In the genomic region with DNA sequence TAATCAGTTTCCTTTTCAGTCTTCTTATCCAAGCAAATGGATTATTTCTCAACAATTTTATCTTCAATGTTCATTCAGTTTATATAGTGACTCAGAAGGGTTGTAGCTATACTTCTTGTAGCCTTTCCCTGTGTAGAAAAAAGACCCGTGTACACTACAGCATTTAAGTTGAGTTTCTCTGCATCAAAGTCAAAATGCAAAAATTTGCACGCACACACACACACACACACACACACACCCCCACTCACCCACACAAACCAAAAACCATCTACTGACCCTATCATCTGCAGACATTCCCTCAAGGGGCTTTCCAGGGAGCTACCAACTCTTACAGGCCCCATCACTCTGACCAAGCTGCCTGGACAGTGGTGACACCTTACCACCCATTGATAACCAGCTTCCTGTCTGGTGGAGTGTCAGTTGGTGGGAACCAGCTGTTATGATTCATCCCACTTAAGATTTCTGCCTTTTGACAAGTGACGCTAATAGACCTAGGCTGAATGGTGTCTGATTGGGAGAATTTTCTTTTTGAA, we compare ENCODE assay signal across 9 cellular contexts. TPM values are rescaled to one million over a fixed set of nuclear protein-coding genes. Genes with fewer than 3 reads are reported as not detected.
DNase-seq lines count a peak whose midpoint lies in the region; ATAC-seq, FAIRE-seq and TF ChIP-seq lines count a peak whose summit lies in the region.
"Had no signal": no experiment of that assay in that cellular context is flagged by ENCODE, and none has a peak within 500 bp of the region (broad histone marks: within the 10 kb centered on the region; RNA-seq: fewer than 3 reads in every experiment).

No MANE protein-coding gene starts in this region.

- DNase-seq in GM12892 (ENCODE audit: insufficient read length) = no peak
- peak; percentile 47 for DNase-seq in fibroblast of peridontal ligament (ENCODE audit: extremely low read depth)
- no peak for DNase-seq in frontal cortex (ENCODE audit: low spot score in 2 of 2)
- DNase-seq in GM19238 (ENCODE audit: insufficient read length, low spot score) = no peak
- DNase-seq in adrenal gland = no peak
- no peak for DNase-seq in NCI-H146 (lab: John Stamatoyannopoulos, UW)

- peak overlapping the region; percentile 55 for H3K9ac ChIP-seq in Loucy (ENCODE audit: low read depth, low read length, poor library complexity, severe bottlenecking)

- H3K9me3 ChIP-seq in Loucy (ENCODE audit: insufficient read depth, low read depth, low read length) (peaks cover 6% of the 10 kb centered on the region; the same call in 1 of the 2 replicates), adrenal gland (replicated peaks in 1 of 3) (no peaks in the 10 kb centered on the region)

- H3K4me2 ChIP-seq in Loucy (ENCODE audit: low read depth, low read length, poor library complexity, severe bottlenecking) = peak overlapping the region; percentile 68

- no peaks in the 10 kb centered on the region for H3K27me3 ChIP-seq in Loucy (ENCODE audit: insufficient read depth, low read length, poor library complexity, severe bottlenecking)
- no peaks in the 10 kb centered on the region for H3K27me3 ChIP-seq in adrenal gland

- no peak overlapping the region for H2AFZ ChIP-seq in Loucy (ENCODE audit: low read length)

- peak; percentile 96 for ATAC-seq in GM21619 (IDR thresholded peaks at IDR 0.05; ENCODE audit: unreplicated experiment)

- peak overlapping the region; percentile 62 for H3K4me3 ChIP-seq in Loucy (ENCODE audit: low read length, poor library complexity, severe bottlenecking)
- H3K4me3 ChIP-seq in adrenal gland = no peak overlapping the region

- no peaks in the 10 kb centered on the region for H3K79me2 ChIP-seq in Loucy (ENCODE audit: insufficient read depth, low read length)

- no peaks in the 10 kb centered on the region; the same call in 1 of the 2 replicates for H3F3A ChIP-seq in Loucy (ENCODE audit: low read depth)

- no peak for TF ChIP-seq POLR2A in GM12892 (IDR thresholded peaks at IDR 0.05; ENCODE audit: low read depth, low read length)
- TF ChIP-seq POLR2A in adrenal gland (IDR thresholded peaks at IDR 0.05) = no peak

- no peaks in the 10 kb centered on the region for H3K36me3 ChIP-seq in Loucy (ENCODE audit: insufficient read depth, low read length)
- no peaks in the 10 kb centered on the region for H3K36me3 ChIP-seq in adrenal gland (replicated peaks in 1 of 2)

- intact Hi-C loops in adrenal gland (cut with DNase I) = no loop called here

- 73 to 81% (median 77%) methylated on average over 3 of the region's 3 CpGs for WGBS in adrenal gland, 4 donors

- FAIRE-seq in GM12892 (lab: Jason Lieb, UNC) (peak; percentile 17), frontal cortex (lab: Jason Lieb, UNC) (no peak)

- H4K20me1 ChIP-seq in Loucy (ENCODE audit: insufficient read depth, low read length, poor library complexity, severe bottlenecking) = no peaks in the 10 kb centered on the region

- peaks cover 47% of the 10 kb centered on the region for H3K4me1 ChIP-seq in Loucy (ENCODE audit: insufficient read depth, low read length, poor library complexity, severe bottlenecking)
- no peaks in the 10 kb centered on the region for H3K4me1 ChIP-seq in adrenal gland (replicated peaks in 1 of 2)

- TF ChIP-seq CTCF in Loucy (conservative IDR thresholded peaks at IDR 0.05; ENCODE audit: low read length) = no peak
- TF ChIP-seq CTCF in adrenal gland (IDR thresholded peaks at IDR 0.05) = no peak

- H3K27ac ChIP-seq in adrenal gland = no peak overlapping the region
- H3K27ac ChIP-seq: HL-60 had no signal

- H3K9me2 ChIP-seq in Loucy (replicated peaks; ENCODE audit: low read depth, low read length) = no peaks in the 10 kb centered on the region

RNA-seq across cellular contexts. Expression of gene ELL2, which starts 12.2 kb away (rescaled TPM):
- polyA plus RNA-seq in GM12892 (2012; ENCODE audit: missing spikeins) = 42.1 TPM
- total RNA-seq in frontal cortex (25.3 TPM), adrenal gland (10 to 100 TPM in 7 of 8 donors, 1 to 10 TPM in 1; 7.1 to 27.5 (median 19.5) TPM)
- 10 to 100 TPM in 1 of 3 donors, 1 to 10 TPM in 2; 7.8 to 16.4 (median 9.5) TPM for polyA plus RNA-seq in adrenal gland
